In the genomic region with DNA sequence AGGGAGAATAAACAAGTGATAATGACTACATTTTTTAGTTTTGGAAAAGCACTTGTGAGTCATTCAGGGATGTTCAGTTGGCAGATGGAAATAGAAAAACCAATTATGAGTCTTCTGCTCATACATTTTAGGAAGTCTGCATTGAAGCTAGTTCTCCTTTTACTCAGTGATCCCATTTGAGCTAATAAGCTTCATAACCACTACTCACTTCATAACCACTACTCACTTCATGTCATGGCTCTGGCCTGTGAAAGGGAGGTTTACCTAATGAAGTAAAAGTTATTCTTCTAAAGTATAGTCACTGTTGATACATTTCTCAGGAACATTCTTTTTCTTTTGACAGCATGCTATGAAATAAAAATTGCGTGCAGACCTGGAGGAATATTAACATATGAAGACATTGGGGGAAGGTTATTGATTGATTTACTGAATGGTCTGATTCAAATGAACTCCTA, we compare ENCODE assay signal across 11 cellular contexts.
DNase-seq lines count a peak whose midpoint lies in the region; ATAC-seq and TF ChIP-seq lines count a peak whose summit lies in the region.
"Had no signal": no experiment of that assay in that cellular context is flagged by ENCODE, and none has a peak within 500 bp of the region (broad histone marks: within the 10 kb centered on the region; RNA-seq: fewer than 3 reads in every experiment).

No MANE protein-coding gene starts in this region.

- H3K4me3 ChIP-seq in WERI-Rb-1 (ENCODE audit: low read depth, low read length) = no peak overlapping the region
- H3K4me3 ChIP-seq: lung had no signal

- H3K36me3 ChIP-seq in WERI-Rb-1 = no peaks in the 10 kb centered on the region

- no peak for TF ChIP-seq CTCF in GM20000 (IDR thresholded peaks at IDR 0.05; ENCODE audit: extremely low read depth, missing control alignments)
- TF ChIP-seq CTCF in WERI-Rb-1 (IDR thresholded peaks at IDR 0.05; ENCODE audit: low read depth, low read length) = no peak

- ATAC-seq in GM18502 (IDR thresholded peaks at IDR 0.05; ENCODE audit: poor library complexity, unreplicated experiment) (peak; percentile 65), HG02973 (IDR thresholded peaks at IDR 0.05; ENCODE audit: unreplicated experiment) (peak; percentile 60)

- no peak overlapping the region for H3K27ac ChIP-seq in WERI-Rb-1

- no peaks in the 10 kb centered on the region for H3K9me3 ChIP-seq in WERI-Rb-1 (ENCODE audit: severe bottlenecking)

- H3K4me1 Mint-ChIP-seq in T-helper 2 cell treated with Interferon-gamma antibody and Interleukin-4, amounts not matched to agents 5 μg/mL and 100 μg/mL, for 36 hours (ENCODE audit: low read depth) = no peaks in the 10 kb centered on the region

- H3K36me3 Mint-ChIP-seq in T-helper 2 cell treated with Interferon-gamma antibody and Interleukin-4, amounts not matched to agents 5 μg/mL and 100 μg/mL, for 36 hours (ENCODE audit: low read depth) = no peaks in the 10 kb centered on the region

- H3K9me3 Mint-ChIP-seq in T-helper 2 cell treated with Interferon-gamma antibody and Interleukin-4, amounts not matched to agents 5 μg/mL and 100 μg/mL, for 36 hours = peaks cover 6% of the 10 kb centered on the region

- H3K27ac Mint-ChIP-seq in T-helper 2 cell treated with Interferon-gamma antibody and Interleukin-4, amounts not matched to agents 5 μg/mL and 100 μg/mL, for 36 hours = no peak overlapping the region

- no peak overlapping the region for H3K4me3 Mint-ChIP-seq in T-helper 2 cell treated with Interferon-gamma antibody and Interleukin-4, amounts not matched to agents 5 μg/mL and 100 μg/mL, for 36 hours

- DNase-seq in GM20000 (ENCODE audit: low spot score) (peak; percentile 13), NCI-H446 (lab: John Stamatoyannopoulos, UW) (peak; percentile 26 to 27), WERI-Rb-1 (no peak), retina (no peak), NCI-H2196 (lab: John Stamatoyannopoulos, UW; ENCODE audit: unreplicated experiment) (no peak)
- no peak for DNase-seq in T-helper 2 cell treated with Interferon-gamma antibody and Interleukin-4, amounts not matched to agents 5 μg/mL and 100 μg/mL, for 36 hours (ENCODE audit: low spot score)
- DNase-seq: activated CD4-positive, alpha-beta T cell treated with anti-CD3 and anti-CD28 coated beads, Interleukin-2, amount 50 U/mL, for 1 hour; NCI-H1417 had no signal

- no peaks in the 10 kb centered on the region for H3K27me3 ChIP-seq in WERI-Rb-1 (ENCODE audit: insufficient read depth, low read depth, severe bottlenecking)

- no peaks in the 10 kb centered on the region for H3K27me3 Mint-ChIP-seq in T-helper 2 cell treated with Interferon-gamma antibody and Interleukin-4, amounts not matched to agents 5 μg/mL and 100 μg/mL, for 36 hours (ENCODE audit: low read depth)

Comparison
In these comparisons a context has a peak if more than half of its experiments do, and no peak if none do; other contexts are left out.
1. DNase-seq: peak in GM20000 (single experiment) and NCI-H446 (2 of 2); none in WERI-Rb-1 (single experiment), retina (single experiment), T-helper 2 cell treated with Interferon-gamma antibody and Interleukin-4, amounts not matched to agents 5 μg/mL and 100 μg/mL, for 36 hours (single experiment) and NCI-H2196 (single experiment).